In the genomic region with DNA sequence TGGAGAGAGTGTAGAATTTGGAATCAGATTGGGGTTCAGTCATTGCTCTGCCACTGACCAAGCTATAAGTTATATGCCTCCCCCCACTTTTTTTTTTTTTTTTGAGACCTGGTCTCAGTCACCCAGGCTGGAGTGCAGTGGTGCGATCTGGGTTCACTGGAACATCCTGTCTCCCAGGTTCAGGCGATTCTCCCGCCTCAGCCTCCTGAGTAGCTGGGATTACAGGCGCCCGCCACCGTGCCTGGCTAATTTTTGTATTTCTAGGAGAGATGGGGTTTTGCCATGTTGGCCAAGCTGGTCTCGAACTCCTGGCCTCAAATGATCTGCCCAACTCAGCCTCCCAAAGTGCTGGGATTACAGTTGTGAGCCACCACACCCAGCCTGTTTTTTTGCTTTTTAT, we compare ENCODE assay signal across 10 cellular contexts. TPM values are rescaled to one million over a fixed set of nuclear protein-coding genes. Genes with fewer than 3 reads are reported as not detected.
DNase-seq lines count a peak whose midpoint lies in the region; ATAC-seq and TF ChIP-seq lines count a peak whose summit lies in the region.
"Not testable (repeated sequence)": the region's sequence is repeated elsewhere in the genome, so short reads cannot be mapped to it uniquely, and the experiment has no call there.
"Had no signal": no experiment of that assay in that cellular context is flagged by ENCODE, and none has a peak within 500 bp of the region (broad histone marks: within the 10 kb centered on the region; RNA-seq: fewer than 3 reads in every experiment).

No MANE protein-coding gene starts in this region.

- not testable (repeated sequence) for BruUV-seq in HCT116 (replicated peaks; lab: Mats Ljungman, UMichigan); PC-9 (replicated peaks; lab: Mats Ljungman, UMichigan)

- not testable (repeated sequence) for H3K4me3 ChIP-seq in BLaER1; endodermal cell (ENCODE audit: low read length)
- H3K4me3 ChIP-seq in HCT116 (replicated peaks in 1 of 2; ENCODE audit: low read depth in 1 of 2, low read length in 2 of 2) (peak overlapping the region; percentile 83 to 93), PC-9 (peak overlapping the region; percentile 78; the same call in 1 of the 2 replicates), psoas muscle (peak overlapping the region; percentile 81)

- H3K36me3 Mint-ChIP-seq in activated CD8-positive, alpha-beta T cell treated with anti-CD3 and anti-CD28 coated beads for 36 hours (ENCODE audit: low read depth); activated naive CD8-positive, alpha-beta T cell treated with anti-CD3 and anti-CD28 coated beads, Interleukin-2, amount 50 U/mL, for 24 hours (ENCODE audit: low read depth); endodermal cell (ENCODE audit: low read depth); mesothelial cell of epicardium: not testable (repeated sequence)

- H3K4me1 Mint-ChIP-seq in activated CD8-positive, alpha-beta T cell treated with anti-CD3 and anti-CD28 coated beads for 36 hours (ENCODE audit: low read depth): peaks cover 22% of the 10 kb centered on the region
- H3K4me1 Mint-ChIP-seq in activated naive CD8-positive, alpha-beta T cell treated with anti-CD3 and anti-CD28 coated beads, Interleukin-2, amount 50 U/mL, for 24 hours: peaks cover 31% of the 10 kb centered on the region
- H3K4me1 Mint-ChIP-seq in endodermal cell: not testable (repeated sequence)
- peaks cover 27% of the 10 kb centered on the region for H3K4me1 Mint-ChIP-seq in mesothelial cell of epicardium

- peak overlapping the region; percentile 90 for H3K4me3 Mint-ChIP-seq in activated CD8-positive, alpha-beta T cell treated with anti-CD3 and anti-CD28 coated beads for 36 hours
- H3K4me3 Mint-ChIP-seq in activated naive CD8-positive, alpha-beta T cell treated with anti-CD3 and anti-CD28 coated beads, Interleukin-2, amount 50 U/mL, for 24 hours: peak overlapping the region; percentile 90
- H3K4me3 Mint-ChIP-seq in endodermal cell (peak overlapping the region; percentile 85), mesothelial cell of epicardium (peak overlapping the region; percentile 91)

- not testable (repeated sequence) for H3K27ac ChIP-seq in BLaER1; HCT116 (ENCODE audit: low read depth, low read length); PC-9; endodermal cell (ENCODE audit: low read depth, low read length); psoas muscle

- not testable (repeated sequence) for ATAC-seq in HCT116; activated CD8-positive, alpha-beta T cell treated with anti-CD3 and anti-CD28 coated beads for 36 hours; activated naive CD8-positive, alpha-beta T cell treated with anti-CD3 and anti-CD28 coated beads, Interleukin-2, amount 50 U/mL, for 24 hours; psoas muscle

- not testable (repeated sequence) for H2AFZ ChIP-seq in HCT116 (ENCODE audit: low read depth, low read length, poor library complexity, severe bottlenecking); PC-9

- intact Hi-C loops in HCT116 (cut with micrococcal nuclease); activated CD8-positive, alpha-beta T cell treated with anti-CD3 and anti-CD28 coated beads for 36 hours (cut with micrococcal nuclease): not testable (repeated sequence)
- intact Hi-C loops in PC-9 (cut with micrococcal nuclease; ENCODE audit: unreplicated experiment) (loop anchor here (10.0 kb wide), 3 partner anchors 362 to 1118 kb away; partner anchors contain the start of genes TGIF2 and TRPC4AP), psoas muscle (cut with DNase I) (loop anchor here in 1 of 2 donors (10.0 kb wide), 1 partner anchor 312 kb away; the partner anchor contains the start of gene EDEM2)

- H3F3A ChIP-seq in PC-9 (ENCODE audit: insufficient read depth, low read depth): peaks cover 14% of the 10 kb centered on the region

- H4K20me1 ChIP-seq in BLaER1; HCT116 (ENCODE audit: insufficient read depth); PC-9 (ENCODE audit: insufficient read depth): not testable (repeated sequence)

- not testable (repeated sequence) for H3K9me3 Mint-ChIP-seq in activated CD8-positive, alpha-beta T cell treated with anti-CD3 and anti-CD28 coated beads for 36 hours; activated naive CD8-positive, alpha-beta T cell treated with anti-CD3 and anti-CD28 coated beads, Interleukin-2, amount 50 U/mL, for 24 hours; endodermal cell; mesothelial cell of epicardium

- not testable (repeated sequence) for DNase-seq in HCT116 (ENCODE audit: low read depth, low spot score); PC-9; activated CD8-positive, alpha-beta T cell treated with anti-CD3 and anti-CD28 coated beads for 36 hours; activated naive CD8-positive, alpha-beta T cell treated with anti-CD3 and anti-CD28 coated beads, Interleukin-2, amount 50 U/mL, for 24 hours; endodermal cell; mesothelial cell of epicardium (ENCODE audit: low spot score in 2 of 2, unreplicated experiment in 2 of 2); psoas muscle

- not testable (repeated sequence) for TF ChIP-seq CTCF in HCT116 (IDR thresholded peaks at IDR 0.05 in 2 of 3, conservative IDR thresholded peaks at IDR 0.05 in 1 of 3; ENCODE audit: borderline replicate concordance in 1 of 3, insufficient read depth in 1 of 3, low read depth in 2 of 3, low read length in 2 of 3); PC-9 (conservative IDR thresholded peaks at IDR 0.05); activated CD8-positive, alpha-beta T cell treated with anti-CD3 and anti-CD28 coated beads for 36 hours (IDR thresholded peaks at IDR 0.05); endodermal cell (conservative IDR thresholded peaks at IDR 0.05); mesothelial cell of epicardium (IDR thresholded peaks at IDR 0.05; ENCODE audit: unreplicated experiment); psoas muscle (IDR thresholded peaks at IDR 0.05)

- not testable (repeated sequence) for TF ChIP-seq RAD21 in HCT116 (IDR thresholded peaks at IDR 0.05; ENCODE audit: low read depth)

- POLR2A ChIA-PET in HCT116 (lab: Charles Lee): not testable (repeated sequence)
- POLR2A ChIA-PET in PC-9 (lab: Charles Lee; ENCODE audit: unreplicated experiment): interaction anchor here (0.6 kb wide), 1 partner anchor 536 kb away, joined by 5 read pairs; no protein-coding TSS in a partner anchor
- POLR2A ChIA-PET in activated CD8-positive, alpha-beta T cell treated with anti-CD3 and anti-CD28 coated beads for 36 hours (lab: Charles Lee): interaction anchor here (0.6 to 3.1 kb wide), 7 partner anchors 10 to 457 kb away, joined by 3 to 19 read pairs (median 6); no protein-coding TSS in a partner anchor

- H3K4me1 ChIP-seq in BLaER1: peaks cover 50% of the 10 kb centered on the region
- peaks cover 8 to 19% of the 10 kb centered on the region in 2 experiments; a peak in 3 of 4 replicates for H3K4me1 ChIP-seq in HCT116 (ENCODE audit: control insufficient read depth in 1 of 2, insufficient read depth in 2 of 2, low read length in 2 of 2)
- peaks cover 22% of the 10 kb centered on the region for H3K4me1 ChIP-seq in PC-9 (replicated peaks; ENCODE audit: insufficient read depth)
- H3K4me1 ChIP-seq in endodermal cell (ENCODE audit: control insufficient read depth, insufficient read depth, low read length): not testable (repeated sequence)
- H3K4me1 ChIP-seq in psoas muscle: peaks cover 17% of the 10 kb centered on the region

- H3K4me2 ChIP-seq in BLaER1 (peak overlapping the region; percentile 84), HCT116 (ENCODE audit: low read length) (peak overlapping the region; percentile 78), PC-9 (peak overlapping the region; percentile 76)

- RAD21 ChIA-PET in HCT116 (lab: Charles Lee; ENCODE audit: low non-redundant PET in 1 of 2, low total read pairs in 2 of 2, uncharacterized antibody in 2 of 2, unreplicated experiment in 2 of 2): not testable (repeated sequence)

- 94 to 97% methylated on average over 4 to 7 of the region's 7 CpGs for WGBS in endodermal cell (ENCODE audit: insufficient coverage in 1 of 2, insufficient read length in 1 of 2), 2 experiments
- WGBS in psoas muscle, 3 donors: 94 to 97% (median 97%) methylated on average over 7 of the region's 7 CpGs

- H3K9me2 ChIP-seq in HCT116 (ENCODE audit: insufficient read depth); PC-9 (ENCODE audit: insufficient read depth): not testable (repeated sequence)

- not testable (repeated sequence) for TF ChIP-seq POLR2A in HCT116 (IDR thresholded peaks at IDR 0.05; ENCODE audit: borderline replicate concordance, extremely low read depth, insufficient read depth, insufficient read length)

- H3K79me2 ChIP-seq in HCT116 (ENCODE audit: insufficient read depth, low read length) (peaks cover 40% of the 10 kb centered on the region), PC-9 (ENCODE audit: low read depth) (peaks cover 32% of the 10 kb centered on the region)

- H3K36me3 ChIP-seq in BLaER1 (peaks cover 23% of the 10 kb centered on the region), HCT116 (ENCODE audit: control insufficient read depth in 1 of 2, insufficient read depth in 2 of 2, low read length in 2 of 2) (peaks cover 3 to 18% of the 10 kb centered on the region in 2 experiments; a peak in 2 of 4 replicates), psoas muscle (ENCODE audit: insufficient read depth in 1 of 2, low read depth in 1 of 2) (peaks cover 0 to 27% of the 10 kb centered on the region in 2 donors)
- H3K36me3 ChIP-seq in PC-9 (ENCODE audit: low read depth); endodermal cell (ENCODE audit: control insufficient read depth, insufficient read depth, low read length): not testable (repeated sequence)

- H3K27me3 Mint-ChIP-seq in activated CD8-positive, alpha-beta T cell treated with anti-CD3 and anti-CD28 coated beads for 36 hours; activated naive CD8-positive, alpha-beta T cell treated with anti-CD3 and anti-CD28 coated beads, Interleukin-2, amount 50 U/mL, for 24 hours; endodermal cell (ENCODE audit: insufficient read depth); mesothelial cell of epicardium (ENCODE audit: low read depth): not testable (repeated sequence)

- CTCF ChIA-PET in HCT116 (lab: Charles Lee): interaction anchor here (1.4 kb wide), 1 partner anchor 9 kb away, joined by 8 read pairs; no protein-coding TSS in a partner anchor
- CTCF ChIA-PET in PC-9 (lab: Charles Lee): interaction anchor here (0.6 to 1.1 kb wide), 4 partner anchors 9 to 446 kb away, joined by 3 to 8 read pairs (median 6); no protein-coding TSS in a partner anchor
- CTCF ChIA-PET in activated CD8-positive, alpha-beta T cell treated with anti-CD3 and anti-CD28 coated beads for 36 hours (lab: Charles Lee): interaction anchor here (0.7 to 4.5 kb wide), 7 partner anchors 10 to 497 kb away, joined by 3 to 26 read pairs (median 4); partner anchors contain the start of gene SCAND1

- not testable (repeated sequence) for H3K27ac Mint-ChIP-seq in activated CD8-positive, alpha-beta T cell treated with anti-CD3 and anti-CD28 coated beads for 36 hours; activated naive CD8-positive, alpha-beta T cell treated with anti-CD3 and anti-CD28 coated beads, Interleukin-2, amount 50 U/mL, for 24 hours; endodermal cell; mesothelial cell of epicardium

- H3K9ac ChIP-seq in BLaER1 (peak overlapping the region; percentile 96; the same call in 1 of the 2 replicates), HCT116 (ENCODE audit: low read length) (peak overlapping the region; percentile 90)
- H3K9ac ChIP-seq in endodermal cell (ENCODE audit: extremely low read depth, low read length, poor library complexity, severe bottlenecking): not testable (repeated sequence)

- not testable (repeated sequence) for H3K27me3 ChIP-seq in BLaER1; HCT116 (ENCODE audit: insufficient read depth, low read length); PC-9 (ENCODE audit: insufficient read depth, low read depth); endodermal cell (ENCODE audit: control insufficient read depth, insufficient read depth, low read length, poor library complexity, severe bottlenecking); psoas muscle (ENCODE audit: insufficient read depth in 3 of 3, low read length in 2 of 3)

- H3K9me3 ChIP-seq in BLaER1; HCT116 (ENCODE audit: control insufficient read depth in 1 of 2, insufficient read depth in 1 of 2, low read depth in 1 of 2, low read length in 2 of 2); PC-9 (ENCODE audit: insufficient read depth, low read depth); endodermal cell (ENCODE audit: control insufficient read depth, low read length); psoas muscle: not testable (repeated sequence)

RNA-seq across cellular contexts. Expression of gene CEP250, which starts 1.3 kb away (rescaled TPM):
- total RNA-seq in HCT116 (2021; ENCODE audit: unreplicated experiment): 42.3 TPM
- 25.9 and 32.2 TPM in 2 replicates for polyA plus RNA-seq in HCT116 (2012)
- total RNA-seq in PC-9 (2021): 63.6 and 79.5 TPM in 2 replicates
- total RNA-seq in activated CD8-positive, alpha-beta T cell treated with anti-CD3 and anti-CD28 coated beads for 36 hours: 10 to 100 TPM; 56.0 to 60.3 TPM
- total RNA-seq in endodermal cell: 10 to 100 TPM; 29.8 to 46.5 TPM
- polyA plus RNA-seq in endodermal cell (2013, experiment 1 of 2): 44.3 TPM
- 37.2 TPM for polyA plus RNA-seq in endodermal cell (2013, experiment 2 of 2)
- 65.5 to 69.6 TPM (median 68.4 TPM) in 3 replicates for total RNA-seq in mesothelial cell of epicardium
- total RNA-seq in psoas muscle: 10 to 100 TPM; 17.0 to 19.3 (median 17.6) TPM
- 10 to 100 TPM in 1 of 3 donors, 1 to 10 TPM in 2; 4.2 to 13.2 (median 7.4) TPM for polyA plus RNA-seq in psoas muscle

RNA-seq across cellular contexts. Expression of gene GDF5, which starts 18.7 kb away (rescaled TPM):
- total RNA-seq in HCT116 (2021; ENCODE audit: unreplicated experiment) (not detected), PC-9 (2021) (0.33 TPM in 1 of 2 replicates, not detected in the other), endodermal cell (not detected), mesothelial cell of epicardium (1.1 to 1.4 TPM (median 1.1 TPM) in 3 replicates), psoas muscle (1 to 10 TPM in 1 of 4 donors, under 1 TPM in 2, not detected in 1; 0.13 to 1.1 (median 0.22) TPM)
- 0.12 and 0.16 TPM in 2 replicates for polyA plus RNA-seq in HCT116 (2012)
- total RNA-seq in activated CD8-positive, alpha-beta T cell treated with anti-CD3 and anti-CD28 coated beads for 36 hours: not detected
- 0.18 TPM for polyA plus RNA-seq in endodermal cell (2013, experiment 1 of 2)
- polyA plus RNA-seq in endodermal cell (2013, experiment 2 of 2): 0.29 TPM
- under 1 TPM in 2 of 3 donors, not detected in 1; 0.03 to 0.13 TPM for polyA plus RNA-seq in psoas muscle
- total RNA-seq: dermis microvascular lymphatic vessel endothelial cell, pancreas had no signal

RNA-seq across cellular contexts. Expression of gene UQCC1, which starts 44.9 kb away (rescaled TPM):
- total RNA-seq in HCT116 (2021; ENCODE audit: unreplicated experiment) (51.7 TPM), PC-9 (2021) (51.1 and 60.1 TPM in 2 replicates), endodermal cell (10 to 100 TPM; 55.1 to 68.7 TPM), mesothelial cell of epicardium (51.5 to 65.3 TPM (median 65.0 TPM) in 3 replicates), psoas muscle (100 to 1,000 TPM in 2 of 4 donors, 10 to 100 TPM in 2; 67.3 to 120 (median 85.8) TPM)
- 24.7 and 28.3 TPM in 2 replicates for polyA plus RNA-seq in HCT116 (2012)
- total RNA-seq in activated CD8-positive, alpha-beta T cell treated with anti-CD3 and anti-CD28 coated beads for 36 hours: 10 to 100 TPM; 68.6 to 72.6 TPM
- 41.1 TPM for polyA plus RNA-seq in endodermal cell (2013, experiment 1 of 2)
- polyA plus RNA-seq in endodermal cell (2013, experiment 2 of 2): 33.7 TPM
- polyA plus RNA-seq in psoas muscle: 100 to 1,000 TPM in 2 of 3 donors, 10 to 100 TPM in 1; 71.8 to 129 (median 118) TPM
